In genomic region chr17:55965051-55965450, GRCh38 we compare ENCODE assay signal across 1 cellular context.
TF ChIP-seq lines count a peak whose summit lies in the region.

No MANE protein-coding gene starts in this region.

TF ChIP-seq in SK-N-SH, 30 proteins besides CTCF, POLR2A, EP300 and RAD21 (continued from another document):
- TF ChIP-seq MAX (IDR thresholded peaks at IDR 0.05; ENCODE audit: low read depth) (no peak), RFX5 (IDR thresholded peaks at IDR 0.05; ENCODE audit: low read length) (no peak), MEF2A (IDR thresholded peaks at IDR 0.05; ENCODE audit: borderline replicate concordance, low read depth) (no peak), FOXJ3 (CRISPR knock-in tag; IDR thresholded peaks at IDR 0.05) (no peak), RXRA (IDR thresholded peaks at IDR 0.05; ENCODE audit: borderline replicate concordance, low read depth) (no peak), JUND (IDR thresholded peaks at IDR 0.05) (no peak), TAF1 (IDR thresholded peaks at IDR 0.05; ENCODE audit: borderline replicate concordance, low read depth, low read length) (no peak), FOSL2 (IDR thresholded peaks at IDR 0.05; ENCODE audit: borderline replicate concordance, low read depth) (no peak), GABPA (IDR thresholded peaks at IDR 0.05; ENCODE audit: low read depth) (no peak), REST (IDR thresholded peaks at IDR 0.05; ENCODE audit: low read depth, low read length) (no peak)
